In the genomic region with DNA sequence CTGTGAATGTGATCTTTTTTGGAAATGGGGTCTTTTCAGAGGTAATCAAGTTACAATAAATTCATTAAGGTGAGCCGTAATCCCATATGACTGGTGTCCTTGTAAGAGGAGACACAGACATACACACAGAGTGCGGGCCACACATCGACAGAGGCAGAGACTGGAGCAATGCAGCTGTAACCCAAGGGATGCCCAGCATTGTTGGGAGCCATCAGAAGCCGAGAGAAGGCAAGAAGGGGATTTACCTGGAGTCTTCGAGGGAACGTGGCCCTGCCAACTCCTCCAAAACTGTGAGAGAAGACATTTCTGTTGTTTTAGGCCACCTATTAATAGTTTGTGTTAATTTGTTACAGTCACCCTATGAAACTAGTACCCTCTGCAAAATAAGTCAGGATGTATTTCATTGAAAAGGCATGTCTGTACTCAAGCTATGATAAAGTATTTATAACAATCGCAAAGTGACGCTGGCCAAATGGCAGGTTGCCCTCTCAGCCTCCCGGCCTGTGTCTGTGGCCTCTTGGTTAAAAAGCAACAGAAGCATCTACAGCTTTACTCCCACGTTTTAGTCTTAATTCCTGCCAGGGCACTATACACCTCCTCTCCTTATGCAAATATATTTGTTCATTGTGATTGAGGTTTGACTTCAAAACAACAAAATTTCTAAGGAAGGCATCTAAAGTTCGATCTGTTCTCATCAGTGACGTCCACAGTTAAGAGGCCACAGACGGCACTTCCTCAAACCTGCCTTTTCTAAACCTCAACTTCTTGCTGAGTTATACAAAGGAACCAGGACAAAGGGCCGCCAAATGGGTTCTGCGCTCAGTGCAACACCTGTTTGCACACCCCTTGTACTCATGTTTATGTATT, we compare ENCODE assay signal across 1 cellular context.
TF ChIP-seq lines count a peak whose summit lies in the region.

No MANE protein-coding gene starts in this region.

TF ChIP-seq in HCT116, 20 proteins besides CTCF, POLR2A, EP300 and RAD21 (continued from another document):
- TF ChIP-seq, protein P1, sequence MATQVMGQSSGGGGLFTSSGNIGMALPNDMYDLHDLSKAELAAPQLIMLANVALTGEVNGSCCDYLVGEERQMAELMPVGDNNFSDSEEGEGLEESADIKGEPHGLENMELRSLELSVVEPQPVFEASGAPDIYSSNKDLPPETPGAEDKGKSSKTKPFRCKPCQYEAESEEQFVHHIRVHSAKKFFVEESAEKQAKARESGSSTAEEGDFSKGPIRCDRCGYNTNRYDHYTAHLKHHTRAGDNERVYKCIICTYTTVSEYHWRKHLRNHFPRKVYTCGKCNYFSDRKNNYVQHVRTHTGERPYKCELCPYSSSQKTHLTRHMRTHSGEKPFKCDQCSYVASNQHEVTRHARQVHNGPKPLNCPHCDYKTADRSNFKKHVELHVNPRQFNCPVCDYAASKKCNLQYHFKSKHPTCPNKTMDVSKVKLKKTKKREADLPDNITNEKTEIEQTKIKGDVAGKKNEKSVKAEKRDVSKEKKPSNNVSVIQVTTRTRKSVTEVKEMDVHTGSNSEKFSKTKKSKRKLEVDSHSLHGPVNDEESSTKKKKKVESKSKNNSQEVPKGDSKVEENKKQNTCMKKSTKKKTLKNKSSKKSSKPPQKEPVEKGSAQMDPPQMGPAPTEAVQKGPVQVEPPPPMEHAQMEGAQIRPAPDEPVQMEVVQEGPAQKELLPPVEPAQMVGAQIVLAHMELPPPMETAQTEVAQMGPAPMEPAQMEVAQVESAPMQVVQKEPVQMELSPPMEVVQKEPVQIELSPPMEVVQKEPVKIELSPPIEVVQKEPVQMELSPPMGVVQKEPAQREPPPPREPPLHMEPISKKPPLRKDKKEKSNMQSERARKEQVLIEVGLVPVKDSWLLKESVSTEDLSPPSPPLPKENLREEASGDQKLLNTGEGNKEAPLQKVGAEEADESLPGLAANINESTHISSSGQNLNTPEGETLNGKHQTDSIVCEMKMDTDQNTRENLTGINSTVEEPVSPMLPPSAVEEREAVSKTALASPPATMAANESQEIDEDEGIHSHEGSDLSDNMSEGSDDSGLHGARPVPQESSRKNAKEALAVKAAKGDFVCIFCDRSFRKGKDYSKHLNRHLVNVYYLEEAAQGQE (IDR thresholded peaks at IDR 0.05; ENCODE audit: low read depth): no peak
- TF ChIP-seq, protein P2, sequence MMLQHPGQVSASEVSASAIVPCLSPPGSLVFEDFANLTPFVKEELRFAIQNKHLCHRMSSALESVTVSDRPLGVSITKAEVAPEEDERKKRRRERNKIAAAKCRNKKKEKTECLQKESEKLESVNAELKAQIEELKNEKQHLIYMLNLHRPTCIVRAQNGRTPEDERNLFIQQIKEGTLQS (IDR thresholded peaks at IDR 0.05): no peak
TF ChIP-seq in HCT116: peak in this region for 0.
